In the genomic region with DNA sequence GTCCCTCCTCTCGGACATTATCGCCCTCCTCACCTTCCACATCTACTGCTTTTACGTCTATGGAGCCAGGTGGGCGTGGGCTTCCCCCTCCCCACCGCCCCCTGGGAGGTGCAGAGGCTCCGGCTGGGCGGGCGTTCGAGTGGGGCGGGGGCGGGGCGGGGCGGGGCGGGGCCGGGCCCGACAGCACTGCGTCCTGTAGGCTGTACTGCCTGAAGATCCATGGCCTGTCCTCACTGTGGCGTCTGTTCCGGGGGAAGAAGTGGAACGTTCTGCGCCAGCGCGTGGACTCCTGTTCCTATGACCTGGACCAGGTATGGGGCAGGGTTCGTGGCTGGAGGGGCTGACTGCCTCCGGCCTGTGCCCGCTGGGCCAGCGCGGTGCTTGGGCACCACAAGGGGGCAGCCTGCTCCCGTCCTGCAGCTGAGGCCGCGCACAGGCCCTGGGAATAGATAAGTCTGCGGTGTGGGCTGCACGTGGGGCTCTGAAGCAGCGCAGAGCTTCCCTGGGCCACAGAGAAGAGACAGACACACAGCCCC, we compare ENCODE assay signal across 10 cellular contexts. TPM values are rescaled to one million over a fixed set of nuclear protein-coding genes. Genes with fewer than 3 reads are reported as not detected.
DNase-seq lines count a peak whose midpoint lies in the region; ATAC-seq and TF ChIP-seq lines count a peak whose summit lies in the region.
"Had no signal": no experiment of that assay in that cellular context is flagged by ENCODE, and none has a peak within 500 bp of the region (broad histone marks: within the 10 kb centered on the region; RNA-seq: fewer than 3 reads in every experiment).

No MANE protein-coding gene starts in this region.

- DNase-seq in G401 (ENCODE audit: low spot score) (peak; percentile 80), LNCaP clone FGC (ENCODE audit: low read depth) (no peak), dorsolateral prefrontal cortex (peak in 7 of 10 donors; percentile 51 to 78 (median 66)), memory B cell (ENCODE audit: low spot score in 2 of 2) (peak; percentile 66 to 86), HK-2 (ENCODE audit: unreplicated experiment) (no peak)
- DNase-seq in activated CD4-positive, alpha-beta T cell treated with anti-CD3 and anti-CD28 coated beads for 1 hour = peak; percentile 47
- peak; percentile 78 for DNase-seq in stimulated activated CD8-positive, alpha-beta memory T cell treated with anti-CD3 and anti-CD28 coated beads, Interleukin-4, amount 100 ng/mL, for 48 hours

- peak; percentile 99 for TF ChIP-seq CTCF in LNCaP clone FGC (IDR thresholded peaks at IDR 0.05; ENCODE audit: control insufficient read depth, extremely low read depth, insufficient read depth)
- TF ChIP-seq CTCF in dorsolateral prefrontal cortex (IDR thresholded peaks at IDR 0.05 in 54 of 56, conservative IDR thresholded peaks at IDR 0.05 in 2 of 56; ENCODE audit: low read depth in 1 of 56, partially characterized antibody in 56 of 56) = peak; percentile 30 to 80 (median 70)

- no peaks in the 10 kb centered on the region for H3K36me3 Mint-ChIP-seq in memory B cell

- peaks cover 4% of the 10 kb centered on the region for H3K4me1 Mint-ChIP-seq in memory B cell

- no peaks in the 10 kb centered on the region for H3K9me3 Mint-ChIP-seq in memory B cell

- H3K4me3 ChIP-seq in LNCaP clone FGC (ENCODE audit: low read depth, low read length) = peak overlapping the region; percentile 31
- H3K4me3 ChIP-seq in dorsolateral prefrontal cortex = peak overlapping the region in 3 of 59 donors; percentile 9 to 31 (median 9)
- H3K4me3 ChIP-seq: SJSA1 had no signal

- H3K27ac Mint-ChIP-seq in memory B cell = no peak overlapping the region

- H3K27me3 ChIP-seq in dorsolateral prefrontal cortex = no peaks in the 10 kb centered on the region
- H3K27me3 ChIP-seq: SJSA1 had no signal

- H3K4me3 Mint-ChIP-seq in memory B cell = peak overlapping the region; percentile 53

- intact Hi-C loops in dorsolateral prefrontal cortex (cut with DNase I) = no loop called here

- H3K27me3 Mint-ChIP-seq in memory B cell = no peaks in the 10 kb centered on the region

- ATAC-seq in memory B cell (ENCODE audit: low read depth) = peak; percentile 96
- no peak for ATAC-seq in HG03097 (IDR thresholded peaks at IDR 0.05; ENCODE audit: low FRiP score, unreplicated experiment)

- H3K27ac ChIP-seq in dorsolateral prefrontal cortex = peak overlapping the region in 1 of 59 donors; percentile 56
- H3K27ac ChIP-seq: SJSA1 had no signal

- in situ Hi-C loops in G401 (cut with HindIII; ENCODE audit: low sequenced_read_pairs) = no loop called here

RNA-seq across cellular contexts. Expression of a gene that starts 9.2 kb away (rescaled TPM):
- total RNA-seq in G401 (2014; rRNA removed; shearing (Covaris generic)) = 38.8 and 54.4 TPM in 2 replicates
- total RNA-seq in dorsolateral prefrontal cortex = 100 to 1,000 TPM in 8 of 120 experiments, 10 to 100 TPM in 112; 51.5 to 125 (median 72.9) TPM

RNA-seq across cellular contexts. Expression of a gene that starts 10.9 kb away (rescaled TPM):
- total RNA-seq in G401 (2014; rRNA removed; shearing (Covaris generic)) = 28.6 and 32.2 TPM in 2 replicates
- total RNA-seq in dorsolateral prefrontal cortex = 100 to 1,000 TPM in 1 of 120 experiments, 10 to 100 TPM in 119; 34.4 to 107 (median 63.1) TPM

RNA-seq across cellular contexts. Expression of a gene that starts 12.1 kb away (rescaled TPM):
- 2.7 and 4.1 TPM in 2 replicates for total RNA-seq in G401 (2014; rRNA removed; shearing (Covaris generic))
- 1 to 10 TPM in 19 of 120 experiments, under 1 TPM in 97, not detected in 4; 0.20 to 1.6 (median 0.60) TPM for total RNA-seq in dorsolateral prefrontal cortex

RNA-seq across cellular contexts. Expression of a gene that starts 18.7 kb away (rescaled TPM):
- 0.41 and 2.3 TPM in 2 replicates for total RNA-seq in G401 (2014; rRNA removed; shearing (Covaris generic))
- under 1 TPM in 29 of 120 experiments, not detected in 91; 0.17 to 0.90 (median 0.28) TPM for total RNA-seq in dorsolateral prefrontal cortex
- total RNA-seq: SJSA1, subcutaneous adipose tissue had no signal

RNA-seq across cellular contexts. Expression of a gene that starts 51.4 kb away (rescaled TPM):
- 38.8 and 54.3 TPM in 2 replicates for total RNA-seq in G401 (2014; rRNA removed; shearing (Covaris generic))
- total RNA-seq in dorsolateral prefrontal cortex = 10 to 100 TPM; 18.8 to 69.8 (median 34.2) TPM

Comparison
In these comparisons a context has a peak if more than half of its experiments do, and no peak if none do; other contexts are left out.
1. DNase-seq: peak in G401 (single experiment), activated CD4-positive, alpha-beta T cell treated with anti-CD3 and anti-CD28 coated beads for 1 hour (single experiment), dorsolateral prefrontal cortex (7 of 10), memory B cell (2 of 2) and stimulated activated CD8-positive, alpha-beta memory T cell treated with anti-CD3 and anti-CD28 coated beads, Interleukin-4, amount 100 ng/mL, for 48 hours (single experiment); none in LNCaP clone FGC (single experiment) and HK-2 (single experiment).